In genomic region chr4:153191795-153192363, GRCh38 we compare ENCODE assay signal across 23 cellular contexts. TPM values are rescaled to one million over a fixed set of nuclear protein-coding genes. Genes with fewer than 3 reads are reported as not detected.
DNase-seq lines count a peak whose midpoint lies in the region; TF ChIP-seq lines count a peak whose summit lies in the region.
"Had no signal": no experiment of that assay in that cellular context is flagged by ENCODE, and none has a peak within 500 bp of the region (broad histone marks: within the 10 kb centered on the region; RNA-seq: fewer than 3 reads in every experiment).

No MANE protein-coding gene starts in this region.

- H3K4me3 Mint-ChIP-seq in endodermal cell, result no peak overlapping the region
- H3K4me3 Mint-ChIP-seq: CD8-positive, alpha-beta T cell had no signal

- no peaks in the 10 kb centered on the region for H3K9me3 Mint-ChIP-seq in endodermal cell
- H3K9me3 Mint-ChIP-seq: CD8-positive, alpha-beta T cell had no signal

- TF ChIP-seq CTCF in endodermal cell (conservative IDR thresholded peaks at IDR 0.05), result no peak

- H3K9me3 ChIP-seq in HAP-1, result no peaks in the 10 kb centered on the region
- H3K9me3 ChIP-seq in SJSA1 (replicated peaks), result no peaks in the 10 kb centered on the region
- H3K9me3 ChIP-seq in endodermal cell (ENCODE audit: control insufficient read depth, low read length), result no peaks in the 10 kb centered on the region
- H3K9me3 ChIP-seq: Caco-2, SJCRH30 had no signal

- no peak overlapping the region for H3K27ac Mint-ChIP-seq in endodermal cell
- H3K27ac Mint-ChIP-seq: CD8-positive, alpha-beta T cell had no signal

- in situ Hi-C loops in HAP-1 (cut with MboI; ENCODE audit: low sequenced_read_pairs), result no loop called here

- no peaks in the 10 kb centered on the region for H3K36me3 ChIP-seq in HAP-1 (replicated peaks)
- no peaks in the 10 kb centered on the region for H3K36me3 ChIP-seq in SJSA1
- H3K36me3 ChIP-seq in endodermal cell (ENCODE audit: control insufficient read depth, insufficient read depth, low read length), result no peaks in the 10 kb centered on the region
- H3K36me3 ChIP-seq: SJCRH30 had no signal

- 61 to 81% methylated on average over 3 to 5 of the region's 5 CpGs for WGBS in endodermal cell (ENCODE audit: insufficient coverage in 1 of 2, insufficient read length in 1 of 2), 2 experiments

- no peak overlapping the region for H3K4me3 ChIP-seq in HAP-1
- no peak overlapping the region for H3K4me3 ChIP-seq in SJSA1
- H3K4me3 ChIP-seq in endodermal cell (ENCODE audit: low read length), result no peak overlapping the region
- H3K4me3 ChIP-seq: PC-9, SJCRH30 had no signal

- peaks cover 41% of the 10 kb centered on the region for H3K4me1 ChIP-seq in HAP-1
- peaks cover 36% of the 10 kb centered on the region for H3K4me1 ChIP-seq in SJSA1 (replicated peaks)
- H3K4me1 ChIP-seq in endodermal cell (ENCODE audit: control insufficient read depth, insufficient read depth, low read length), result peaks cover 8% of the 10 kb centered on the region
- H3K4me1 ChIP-seq: Caco-2, SJCRH30 had no signal

- peak overlapping the region; percentile 28; the same call in 1 of the 2 replicates for H3K27ac ChIP-seq in SJSA1
- peak overlapping the region; percentile 53 for H3K27ac ChIP-seq in endodermal cell (ENCODE audit: low read depth, low read length)
- peak overlapping the region; percentile 53 for H3K27ac ChIP-seq in substantia nigra (ENCODE audit: low read depth, low read length, poor library complexity, severe bottlenecking)
- H3K27ac ChIP-seq: HL-60, PC-9, SJCRH30 had no signal

- DNase-seq in HAP-1 (ENCODE audit: low spot score in 2 of 2), result peak; percentile 37 to 47
- no peak for DNase-seq in SJSA1 (ENCODE audit: low read depth in 1 of 2, low spot score in 2 of 2)
- no peak for DNase-seq in endodermal cell
- no peak for DNase-seq in substantia nigra (lab: John Stamatoyannopoulos, UW)
- no peak for DNase-seq in NCI-H345 treated with DMSO at 0.1 percent for 48 hours (lab: John Stamatoyannopoulos, UW; ENCODE audit: unreplicated experiment)
- no peak for DNase-seq in central memory CD4-positive, alpha-beta T cell
- no peak for DNase-seq in HuH-7.5 (ENCODE audit: low spot score)
- DNase-seq: C1 segment of cervical spinal cord; Caco-2; CD8-positive, alpha-beta T cell; KBM-7; MV-4-11; NCI-H1105; NCI-H1436 treated with DMSO at 0.1 percent for 48 hours; NCI-H187 treated with DMSO at 0.1 percent for 48 hours; NCI-H2171 treated with DMSO at 0.1 percent for 48 hours; NCI-H345; NCI-H524; NCI-H774; NK-92 treated with Interleukin-12 subunit alpha and Interleukin-12 subunit beta, amount 100 ng/mL, for 24 hours; PC-9; SJCRH30 had no signal

- H3K27me3 ChIP-seq in HAP-1 (ENCODE audit: low read depth) (no peaks in the 10 kb centered on the region), SJSA1 (replicated peaks) (no peaks in the 10 kb centered on the region), endodermal cell (ENCODE audit: control insufficient read depth, insufficient read depth, low read length, poor library complexity, severe bottlenecking) (no peaks in the 10 kb centered on the region)
- H3K27me3 ChIP-seq: SJCRH30 had no signal

- no peak overlapping the region for H3K9ac ChIP-seq in endodermal cell (ENCODE audit: extremely low read depth, low read length, poor library complexity, severe bottlenecking)

- H3K36me3 Mint-ChIP-seq in endodermal cell (ENCODE audit: low read depth), result no peaks in the 10 kb centered on the region
- H3K36me3 Mint-ChIP-seq: CD8-positive, alpha-beta T cell had no signal

- H3K27me3 Mint-ChIP-seq in endodermal cell (ENCODE audit: insufficient read depth), result peaks cover 5% of the 10 kb centered on the region

- peaks cover 16% of the 10 kb centered on the region for H3K4me1 Mint-ChIP-seq in endodermal cell

RNA-seq across cellular contexts. Expression of gene TRIM2, which starts 12.4 kb away (rescaled TPM):
- total RNA-seq in SJSA1 (2014; rRNA removed; shearing (Covaris generic)), result 11.7 and 22.4 TPM in 2 replicates
- 10 to 100 TPM; 31.8 to 56.1 TPM for total RNA-seq in endodermal cell
- polyA plus RNA-seq in endodermal cell (2013, experiment 1 of 2), result 83.8 TPM
- polyA plus RNA-seq in endodermal cell (2013, experiment 2 of 2), result 72.7 TPM

Comparison
In these comparisons a context has a peak if more than half of its experiments do, and no peak if none do; other contexts are left out.
1. DNase-seq: peak in HAP-1 (2 of 2); none in SJSA1 (0 of 2), endodermal cell (single experiment), substantia nigra (0 of 49), NCI-H345 treated with DMSO at 0.1 percent for 48 hours (single experiment), central memory CD4-positive, alpha-beta T cell (single experiment) and HuH-7.5 (single experiment).
2. Peak in every context shown above with its lines, with median percentiles within 50 percentile points of each other: H3K27ac ChIP-seq.